ENCODE assay signal across 21 cellular contexts in genomic region chr17:42475121-42475520, GRCh38. TPM values are rescaled to one million over a fixed set of nuclear protein-coding genes. Genes with fewer than 3 reads are reported as not detected.
A peak's percentile ranks its signal among the peaks of the same experiment; 100 is the strongest.
DNase-seq lines count a peak whose midpoint lies in the region; ATAC-seq, FAIRE-seq and TF ChIP-seq lines count a peak whose summit lies in the region.
"Had no signal": no experiment of that assay in that cellular context is flagged by ENCODE, and none has a peak within 500 bp of the region (broad histone marks: within the 10 kb centered on the region; RNA-seq: fewer than 3 reads in every experiment).

No MANE protein-coding gene starts in this region.

- H3K4me1 ChIP-seq in GM12878 (ENCODE audit: control insufficient read depth, insufficient read depth, low read length) (peaks cover 11% of the 10 kb centered on the region; the same call in 1 of the 2 replicates), spleen (peaks cover 8 to 17% (median 11%) of the 10 kb centered on the region in 6 donors)
- H3K4me1 ChIP-seq: gastroesophageal sphincter had no signal

- H3K4me3 ChIP-seq in GM12878 (no peak overlapping the region), spleen (no peak overlapping the region), WERI-Rb-1 (ENCODE audit: low read depth, low read length) (no peak overlapping the region)
- H3K4me3 ChIP-seq: esophagus muscularis mucosa, gastroesophageal sphincter, K562, transverse colon had no signal

- no peaks in the 10 kb centered on the region; the same call in 2 of the 3 replicates for H3K9me3 ChIP-seq in GM12878 (replicated peaks; ENCODE audit: control insufficient read depth, insufficient read depth, low read length)
- H3K9me3 ChIP-seq in spleen: no peaks in the 10 kb centered on the region
- H3K9me3 ChIP-seq in WERI-Rb-1 (ENCODE audit: severe bottlenecking): no peaks in the 10 kb centered on the region
- H3K9me3 ChIP-seq: esophagus muscularis mucosa, gastroesophageal sphincter, transverse colon had no signal

- H3K79me2 ChIP-seq in GM12878 (ENCODE audit: control insufficient read depth, insufficient read depth, low read length): no peaks in the 10 kb centered on the region

- H3K36me3 ChIP-seq in GM12878 (ENCODE audit: control insufficient read depth in 2 of 2, insufficient read depth in 2 of 2, low read length in 1 of 2): peaks cover 2 to 24% of the 10 kb centered on the region in 2 experiments
- peaks cover 0 to 96% (median 53%) of the 10 kb centered on the region in 6 donors for H3K36me3 ChIP-seq in spleen
- peaks cover 97% of the 10 kb centered on the region for H3K36me3 ChIP-seq in WERI-Rb-1

- no peak for TF ChIP-seq EP300 in GM12878 (IDR thresholded peaks at IDR 0.05; ENCODE audit: borderline replicate concordance in 1 of 2, control insufficient read depth in 1 of 2, low read depth in 2 of 2, low read length in 2 of 2)

- H4K20me1 ChIP-seq in GM12878 (ENCODE audit: control insufficient read depth, insufficient read depth): no peaks in the 10 kb centered on the region

- peak; percentile 43 for ATAC-seq in GM12878
- ATAC-seq: effector memory CD8-positive, alpha-beta T cell; K562 had no signal

- peak; percentile 21 for FAIRE-seq in GM19239 (lab: Jason Lieb, UNC)
- FAIRE-seq in GM12878 (lab: Jason Lieb, UNC): no peak
- FAIRE-seq in HTR-8/SVneo (lab: Jason Lieb, UNC): no peak
- FAIRE-seq: K562, RCC 7860 had no signal

- no peak for DNase-seq in GM19239 (ENCODE audit: insufficient read length, low spot score)
- DNase-seq in MV-4-11 (lab: John Stamatoyannopoulos, UW): peak; percentile 65
- no peak for DNase-seq in GM12878 (ENCODE audit: low read depth, low spot score)
- DNase-seq in spleen: no peak
- no peak for DNase-seq in HTR-8/SVneo (ENCODE audit: insufficient read length, low spot score)
- no peak for DNase-seq in WERI-Rb-1
- DNase-seq in A172 (ENCODE audit: low spot score): no peak
- DNase-seq in activated T-cell treated with anti-CD3 and anti-CD28 coated beads, Interleukin-2, amount 50 U/mL, for 1 hour: no peak
- DNase-seq: activated naive CD8-positive, alpha-beta T cell treated with anti-CD3 and anti-CD28 coated beads for 36 hours; effector memory CD8-positive, alpha-beta T cell; NCI-H1105; NCI-H2107; NCI-H524 treated with DMSO at 0.1 percent for 48 hours; nephron progenitor cell; posterior cingulate gyrus; stimulated activated naive CD4-positive, alpha-beta T cell; transverse colon had no signal

- H3K4me2 ChIP-seq in GM12878 (ENCODE audit: control insufficient read depth, insufficient read depth): no peak overlapping the region

- SMC1A ChIA-PET in GM12878 (lab: Charles Lee; ENCODE audit: uncharacterized antibody, unreplicated experiment): interaction anchor here (0.7 to 2.4 kb wide), 10 partner anchors 9 to 55 kb away, joined by 3 to 9 read pairs (median 4); no protein-coding TSS in a partner anchor

- in situ Hi-C loops in GM12878 (cut with MboI): no loop called here

- CTCF ChIA-PET in GM12878 (lab: Yijun Ruan, JAX): interaction anchor here (0.6 to 1.6 kb wide), 8 partner anchors 9 to 204 kb away, joined by 3 to 8 read pairs (median 4); no protein-coding TSS in a partner anchor

- RAD21 ChIA-PET in GM12878 (lab: Charles Lee; ENCODE audit: unreplicated experiment): interaction anchor here (0.6 to 1.6 kb wide), 6 partner anchors 9 to 47 kb away, joined by 3 to 8 read pairs (median 4); no protein-coding TSS in a partner anchor

- H3K27ac ChIP-seq in GM12878 (ENCODE audit: control insufficient read depth, insufficient read depth) (no peak overlapping the region; the same call in 1 of the 2 replicates), spleen (peak overlapping the region in 5 of 8 donors; percentile 5 to 34 (median 26)), WERI-Rb-1 (no peak overlapping the region)

- WGBS in GM12878 (ENCODE audit: insufficient coverage, insufficient replicate concordance, low lambda C conversion rate, missing lambda C conversion rate): 35% methylated on average over 3 of the region's 3 CpGs
- 46 to 53% (median 52%) methylated on average over 3 of the region's 3 CpGs for WGBS in spleen, 5 donors

- TF ChIP-seq POLR2A in GM12878 (IDR thresholded peaks at IDR 0.05; ENCODE audit: low read depth, low read length): no peak
- no peak for TF ChIP-seq POLR2A in spleen (IDR thresholded peaks at IDR 0.05)

- POLR2A ChIA-PET in GM12878 (lab: Charles Lee): interaction anchor here (0.5 to 1.6 kb wide), 9 partner anchors 9 to 72 kb away, joined by 3 to 7 read pairs (median 4); no protein-coding TSS in a partner anchor

- TF ChIP-seq CTCF in GM12878 (IDR thresholded peaks at IDR 0.05 in 2 of 3, conservative IDR thresholded peaks at IDR 0.05 in 1 of 3; ENCODE audit: control insufficient read depth in 2 of 3, extremely low read depth in 1 of 3, insufficient read depth in 1 of 3, low read depth in 3 of 3, low read length in 3 of 3) (no peak), spleen (IDR thresholded peaks at IDR 0.05 in 8 of 11, conservative IDR thresholded peaks at IDR 0.05 in 3 of 11) (no peak), WERI-Rb-1 (IDR thresholded peaks at IDR 0.05; ENCODE audit: low read depth, low read length) (no peak)

- H3K27me3 ChIP-seq in GM12878 (replicated peaks in 1 of 2; ENCODE audit: control insufficient read depth in 2 of 2, insufficient read depth in 2 of 2, low read length in 1 of 2): no peaks in the 10 kb centered on the region
- no peaks in the 10 kb centered on the region for H3K27me3 ChIP-seq in spleen (replicated peaks in 1 of 7)
- H3K27me3 ChIP-seq in WERI-Rb-1 (ENCODE audit: insufficient read depth, low read depth, severe bottlenecking): no peaks in the 10 kb centered on the region
- H3K27me3 ChIP-seq: esophagus muscularis mucosa, gastroesophageal sphincter, transverse colon had no signal

- H3K9ac ChIP-seq in GM12878 (ENCODE audit: control insufficient read depth, insufficient read depth, low read length): no peak overlapping the region

- BruUV-seq in GM12878 (replicated peaks; lab: Mats Ljungman, UMichigan): no TSS peak

- no peak for TF ChIP-seq RAD21 in GM12878 (IDR thresholded peaks at IDR 0.05; ENCODE audit: insufficient read depth, low read depth, low read length)

- intact Hi-C loops in GM12878 (cut with micrococcal nuclease; ENCODE audit: unreplicated experiment): no loop called here
- intact Hi-C loops in spleen (cut with DNase I; ENCODE audit: low total_unique reads): no loop called here

- H2AFZ ChIP-seq in GM12878 (ENCODE audit: control insufficient read depth, low read depth, low read length): no peak overlapping the region

TF ChIP-seq in GM12878, 131 proteins besides CTCF, POLR2A, EP300 and RAD21:
- peak; percentile 16; the same call in 1 of the 2 replicates for TF ChIP-seq MTA2 (IDR thresholded peaks at IDR 0.05; ENCODE audit: low read depth)
- no peak for TF ChIP-seq POLR2AphosphoS5 (IDR thresholded peaks at IDR 0.05; ENCODE audit: low read length)

RNA-seq across cellular contexts. Expression of gene ATP6V0A1, which starts 16.4 kb away (rescaled TPM):
- 478 and 487 TPM in 2 replicates for total RNA-seq in GM12878 (2013; cell fraction: nucleolus; rRNA removed)
- total RNA-seq in GM12878 (2014; rRNA removed): 26.2 and 32.9 TPM in 2 replicates
- total RNA-seq in GM12878 (2014; rRNA removed; fragmentation: Illumina TruSeq; extraction: Trizol): 21.8 and 23.4 TPM in 2 replicates
- 42.6 and 50.3 TPM in 2 replicates for total RNA-seq in GM12878 (2021)
- 27.2 TPM for polyA plus RNA-seq in GM12878 (2011; ENCODE audit: low read depth)
- 56.1 and 76.6 TPM in 2 replicates for polyA plus RNA-seq in GM12878 (2011; rRNA removed)
- polyA plus RNA-seq in GM12878 (2011; cell fraction: cytosol; rRNA removed): 87.3 and 102 TPM in 2 replicates
- polyA plus RNA-seq in GM12878 (2011; cell fraction: nucleus; rRNA removed): 272 and 292 TPM in 2 replicates
- polyA plus RNA-seq in GM12878 (2012): 35.2 and 37.5 TPM in 2 replicates
- 43.1 and 63.1 TPM in 2 replicates for polyA plus RNA-seq in GM12878 (2014; fragmentation: Illumina TruSeq; extraction: Trizol)
- polyA plus RNA-seq in GM12878 (2014; fragmentation: Nextera tagmentation; extraction: Ambion mirVana): 1 to 10 TPM; 3.0 to 6.4 TPM
- 35.0 and 38.5 TPM in 2 replicates for polyA plus RNA-seq in GM12878 (2014; rRNA removed)
- 10 to 100 TPM; 28.3 to 33.4 TPM for polyA plus RNA-seq in GM12878 (2016; fragmentation: Nextera tagmentation; extraction: Ambion mirVana)
- 170 and 189 TPM in 2 replicates for polyA minus RNA-seq in GM12878 (2011; rRNA and poly(A)+ RNA removed)
- polyA minus RNA-seq in GM12878 (2011; cell fraction: cytosol; rRNA and poly(A)+ RNA removed): 27.9 and 53.3 TPM in 2 replicates
- 149 and 228 TPM in 2 replicates for polyA minus RNA-seq in GM12878 (2011; cell fraction: nucleus; rRNA and poly(A)+ RNA removed)
- 100 to 1,000 TPM in 5 of 7 donors, 10 to 100 TPM in 2; 87.4 to 140 (median 126) TPM for total RNA-seq in spleen
- 10 to 100 TPM; 23.0 to 74.0 (median 50.7) TPM for polyA plus RNA-seq in spleen
- 23.4 and 24.1 TPM in 2 replicates for total RNA-seq in A172 (2014; rRNA removed; shearing (Covaris generic))

RNA-seq across cellular contexts. Expression of gene CAVIN1, which starts 52.1 kb away (rescaled TPM):
- 0.15 TPM in 1 of 2 replicates, not detected in the other for total RNA-seq in GM12878 (2013; cell fraction: nucleolus; rRNA removed)
- total RNA-seq in GM12878 (2014; rRNA removed) (0.27 and 0.40 TPM in 2 replicates), GM12878 (2014; rRNA removed; fragmentation: Illumina TruSeq; extraction: Trizol) (0.18 and 0.40 TPM in 2 replicates), GM12878 (2021) (0.93 and 1.1 TPM in 2 replicates), spleen (100 to 1,000 TPM; 129 to 224 (median 150) TPM)
- polyA plus RNA-seq in GM12878 (2011; ENCODE audit: low read depth): 0.72 TPM
- polyA plus RNA-seq in GM12878 (2011; rRNA removed) (0.04 and 0.07 TPM in 2 replicates), GM12878 (2014; fragmentation: Illumina TruSeq; extraction: Trizol) (0.22 and 0.34 TPM in 2 replicates), GM12878 (2014; fragmentation: Nextera tagmentation; extraction: Ambion mirVana) (under 1 TPM; 0.03 to 0.05 TPM), GM12878 (2014; rRNA removed) (0.39 and 0.67 TPM in 2 replicates), GM12878 (2016; fragmentation: Nextera tagmentation; extraction: Ambion mirVana) (under 1 TPM; 0.30 to 0.40 TPM), spleen (100 to 1,000 TPM in 1 of 3 donors, 10 to 100 TPM in 2; 25.3 to 129 (median 34.7) TPM)
- polyA plus RNA-seq in GM12878 (2011; cell fraction: cytosol; rRNA removed): 0.01 and 0.05 TPM in 2 replicates
- not detected in 2 replicates for polyA plus RNA-seq in GM12878 (2011; cell fraction: nucleus; rRNA removed)
- 1.5 and 2.4 TPM in 2 replicates for polyA plus RNA-seq in GM12878 (2012)
- not detected in 2 replicates for polyA minus RNA-seq in GM12878 (2011; rRNA and poly(A)+ RNA removed)
- 0.53 and 1.7 TPM in 2 replicates for polyA minus RNA-seq in GM12878 (2011; cell fraction: cytosol; rRNA and poly(A)+ RNA removed)
- polyA minus RNA-seq in GM12878 (2011; cell fraction: nucleus; rRNA and poly(A)+ RNA removed): 0.29 TPM in 1 of 2 replicates, not detected in the other
- 569 and 659 TPM in 2 replicates for total RNA-seq in A172 (2014; rRNA removed; shearing (Covaris generic))

Comparison
In these comparisons a context has a peak if more than half of its experiments do, and no peak if none do; other contexts are left out.
1. H3K27ac ChIP-seq: peak in spleen (5 of 8); none in GM12878 (single experiment) and WERI-Rb-1 (single experiment).
2. RNA of gene CAVIN1, which starts 52.1 kb away (total RNA-seq): 569 to 659 TPM in A172 and 129 to 224 TPM in spleen; 0.15 to 1.1 TPM in GM12878; every median in the first group is over 10 times any median in the second.